ENCODE assay signal across 32 cellular contexts in the genomic region with DNA sequence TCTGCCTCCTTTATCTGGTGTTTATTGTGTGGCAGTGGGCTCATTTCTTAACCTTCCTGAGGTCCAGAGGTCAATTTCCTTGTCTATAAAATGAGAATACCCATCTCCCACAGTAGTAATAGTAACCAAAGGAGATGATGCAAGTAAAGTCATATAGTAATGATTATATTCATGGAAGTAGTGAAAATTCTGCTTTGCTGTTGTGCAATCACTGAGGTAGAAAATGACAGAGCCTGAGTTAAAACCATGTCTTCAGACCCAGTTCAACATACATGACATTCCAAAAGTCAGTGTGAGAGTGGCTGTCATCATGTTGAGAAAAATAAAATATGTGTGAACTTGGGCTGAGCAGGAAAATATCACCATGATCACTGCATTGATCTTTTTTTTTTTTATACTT. TPM values are rescaled to one million over a fixed set of nuclear protein-coding genes. Genes with fewer than 3 reads are reported as not detected.
"Had no signal": no experiment of that assay in that cellular context is flagged by ENCODE, and none has a peak within 500 bp of the region (broad histone marks: within the 10 kb centered on the region; RNA-seq: fewer than 3 reads in every experiment).

No MANE protein-coding gene starts in this region.

- H3K36me3 Mint-ChIP-seq: activated naive CD8-positive, alpha-beta T cell had no signal

- H3K4me3 Mint-ChIP-seq: activated CD4-positive, alpha-beta memory T cell treated with anti-CD3 and anti-CD28 coated beads, Interleukin-2, amount 10 ng/mL, durations not matched to agents 7 days and 5 days; activated CD4-positive, alpha-beta T cell treated with anti-CD3 and anti-CD28 coated beads, Interleukin-2, amount 10 ng/mL, durations not matched to agents 7 days and 5 days; activated naive CD8-positive, alpha-beta T cell; activated T-cell treated with anti-CD3 and anti-CD28 coated beads, Interleukin-2, amount 50 U/mL, for 24 hours; activated T-cell treated with anti-CD3 and anti-CD28 coated beads, Interleukin-2, amount 50 U/mL, for 72 hours; effector memory CD8-positive, alpha-beta T cell had no signal

- H3K27ac Mint-ChIP-seq: activated CD4-positive, alpha-beta memory T cell treated with anti-CD3 and anti-CD28 coated beads, Interleukin-2, amount 10 ng/mL, durations not matched to agents 7 days and 5 days; activated CD4-positive, alpha-beta T cell treated with anti-CD3 and anti-CD28 coated beads, Interleukin-2, amount 10 ng/mL, durations not matched to agents 7 days and 5 days; activated naive CD8-positive, alpha-beta T cell; activated T-cell treated with anti-CD3 and anti-CD28 coated beads, Interleukin-2, amount 50 U/mL, for 24 hours; activated T-cell treated with anti-CD3 and anti-CD28 coated beads, Interleukin-2, amount 50 U/mL, for 72 hours; effector memory CD8-positive, alpha-beta T cell had no signal

- ATAC-seq: activated T-cell treated with anti-CD3 and anti-CD28 coated beads, Interleukin-2, amount 50 U/mL, for 72 hours; effector memory CD8-positive, alpha-beta T cell; foreskin keratinocyte; gastrocnemius medialis; heart left ventricle had no signal

- DNase-seq: activated CD4-positive, alpha-beta memory T cell treated with anti-CD3 and anti-CD28 coated beads, Interleukin-2, amount 10 ng/mL, durations not matched to agents 7 days and 5 days; activated CD4-positive, alpha-beta T cell treated with anti-CD3 and anti-CD28 coated beads for 4 hours; activated CD4-positive, alpha-beta T cell treated with anti-CD3 and anti-CD28 coated beads, Interleukin-2, amount 10 ng/mL, durations not matched to agents 7 days and 5 days; activated CD4-positive, alpha-beta T cell treated with anti-CD3 and anti-CD28 coated beads, Interleukin-2, amount 50 U/mL, for 4 hours; activated CD4-positive, CD25-positive, alpha-beta regulatory T cell; activated CD4-positive, CD25-positive, alpha-beta regulatory T cell treated with anti-CD3 and anti-CD28 coated beads, Interleukin-2, amount 50 U/mL, for 72 hours; activated CD8-positive, alpha-beta memory T cell treated with anti-CD3 and anti-CD28 coated beads, Interleukin-2, amount 50 U/mL, for 48 hours; activated gamma-delta T cell; activated naive CD4-positive, alpha-beta T cell; activated naive CD4-positive, alpha-beta T cell treated with anti-CD3 and anti-CD28 coated beads, Interleukin-2, amount 50 U/mL, for 16 hours; activated T-cell treated with anti-CD3 and anti-CD28 coated beads for 4 hours; activated T-cell treated with anti-CD3 and anti-CD28 coated beads, Interleukin-2, amount 50 U/mL, for 24 hours; activated T-cell treated with anti-CD3 and anti-CD28 coated beads, Interleukin-2, amount 50 U/mL, for 72 hours; amniotic stem cell; anterior cingulate cortex; caudate nucleus; cortex of kidney; dermis blood vessel endothelial cell; effector CD4-positive, alpha-beta T cell; effector memory CD8-positive, alpha-beta T cell; erythroblast; foreskin keratinocyte; gastrocnemius medialis; glutamatergic neuron; heart left ventricle; T-helper 2 cell had no signal

- H3K27me3 ChIP-seq: foreskin keratinocyte, gastrocnemius medialis had no signal

- FAIRE-seq: astrocyte, colon had no signal

- H3K9me3 Mint-ChIP-seq: activated CD4-positive, alpha-beta memory T cell treated with anti-CD3 and anti-CD28 coated beads, Interleukin-2, amount 10 ng/mL, durations not matched to agents 7 days and 5 days; activated CD4-positive, alpha-beta T cell treated with anti-CD3 and anti-CD28 coated beads, Interleukin-2, amount 10 ng/mL, durations not matched to agents 7 days and 5 days; activated T-cell treated with anti-CD3 and anti-CD28 coated beads, Interleukin-2, amount 50 U/mL, for 24 hours; activated T-cell treated with anti-CD3 and anti-CD28 coated beads, Interleukin-2, amount 50 U/mL, for 72 hours had no signal

- H3K27ac ChIP-seq: esophagus muscularis mucosa, foreskin keratinocyte, gastrocnemius medialis, heart left ventricle had no signal

- H3K4me3 ChIP-seq: esophagus muscularis mucosa, gastrocnemius medialis, heart left ventricle had no signal

- H3K4me1 ChIP-seq: foreskin keratinocyte, gastrocnemius medialis, heart left ventricle had no signal

- H3K9me3 ChIP-seq: esophagus muscularis mucosa, gastrocnemius medialis, heart left ventricle had no signal

- H3K4me1 Mint-ChIP-seq: activated CD4-positive, alpha-beta memory T cell treated with anti-CD3 and anti-CD28 coated beads, Interleukin-2, amount 10 ng/mL, durations not matched to agents 7 days and 5 days; activated CD4-positive, alpha-beta T cell treated with anti-CD3 and anti-CD28 coated beads, Interleukin-2, amount 10 ng/mL, durations not matched to agents 7 days and 5 days had no signal

- H3K27me3 Mint-ChIP-seq: activated CD4-positive, alpha-beta memory T cell treated with anti-CD3 and anti-CD28 coated beads, Interleukin-2, amount 10 ng/mL, durations not matched to agents 7 days and 5 days had no signal

- H3K36me3 ChIP-seq: esophagus muscularis mucosa, gastrocnemius medialis, heart left ventricle had no signal

RNA-seq across cellular contexts. Expression of a gene that starts 0.9 kb away (rescaled TPM):
- total RNA-seq: activated CD4-positive, alpha-beta memory T cell treated with anti-CD3 and anti-CD28 coated beads, Interleukin-2, amount 10 ng/mL, durations not matched to agents 7 days and 5 days; activated CD4-positive, alpha-beta T cell treated with anti-CD3 and anti-CD28 coated beads, Interleukin-2, amount 10 ng/mL, durations not matched to agents 7 days and 5 days; activated T-cell treated with anti-CD3 and anti-CD28 coated beads, Interleukin-2, amount 50 U/mL, for 72 hours; astrocyte; chondrocyte; dermis blood vessel endothelial cell; esophagus muscularis mucosa; foreskin keratinocyte; gastrocnemius medialis; heart left ventricle; T-helper 1 cell treated with Interleukin-12 subunit alpha and Interleukin-12 subunit beta and Interleukin-4 antibody, amounts not matched to agents 30 ng/mL and 1 ng/mL, for 36 hours had no signal
- polyA plus RNA-seq: foreskin keratinocyte, heart left ventricle had no signal

RNA-seq across cellular contexts. Expression of a gene that starts 26.1 kb away (rescaled TPM):
- total RNA-seq: activated CD4-positive, alpha-beta memory T cell treated with anti-CD3 and anti-CD28 coated beads, Interleukin-2, amount 10 ng/mL, durations not matched to agents 7 days and 5 days; activated CD4-positive, alpha-beta T cell treated with anti-CD3 and anti-CD28 coated beads, Interleukin-2, amount 10 ng/mL, durations not matched to agents 7 days and 5 days; activated T-cell treated with anti-CD3 and anti-CD28 coated beads, Interleukin-2, amount 50 U/mL, for 72 hours; astrocyte; chondrocyte; dermis blood vessel endothelial cell; esophagus muscularis mucosa; foreskin keratinocyte; gastrocnemius medialis; T-helper 1 cell treated with Interleukin-12 subunit alpha and Interleukin-12 subunit beta and Interleukin-4 antibody, amounts not matched to agents 30 ng/mL and 1 ng/mL, for 36 hours had no signal
- polyA plus RNA-seq: foreskin keratinocyte had no signal

RNA-seq across cellular contexts. Expression of a gene that starts 51.2 kb away (rescaled TPM):
- total RNA-seq: activated CD4-positive, alpha-beta memory T cell treated with anti-CD3 and anti-CD28 coated beads, Interleukin-2, amount 10 ng/mL, durations not matched to agents 7 days and 5 days; activated CD4-positive, alpha-beta T cell treated with anti-CD3 and anti-CD28 coated beads, Interleukin-2, amount 10 ng/mL, durations not matched to agents 7 days and 5 days; activated T-cell treated with anti-CD3 and anti-CD28 coated beads, Interleukin-2, amount 50 U/mL, for 72 hours; astrocyte; chondrocyte; dermis blood vessel endothelial cell; esophagus muscularis mucosa; foreskin keratinocyte; gastrocnemius medialis; heart left ventricle; T-helper 1 cell treated with Interleukin-12 subunit alpha and Interleukin-12 subunit beta and Interleukin-4 antibody, amounts not matched to agents 30 ng/mL and 1 ng/mL, for 36 hours had no signal
- polyA plus RNA-seq: foreskin keratinocyte, heart left ventricle had no signal

RNA-seq across cellular contexts. Expression of a gene that starts 56.0 kb away (rescaled TPM):
- total RNA-seq: activated CD4-positive, alpha-beta memory T cell treated with anti-CD3 and anti-CD28 coated beads, Interleukin-2, amount 10 ng/mL, durations not matched to agents 7 days and 5 days; activated CD4-positive, alpha-beta T cell treated with anti-CD3 and anti-CD28 coated beads, Interleukin-2, amount 10 ng/mL, durations not matched to agents 7 days and 5 days; activated T-cell treated with anti-CD3 and anti-CD28 coated beads, Interleukin-2, amount 50 U/mL, for 72 hours; astrocyte; foreskin keratinocyte; T-helper 1 cell treated with Interleukin-12 subunit alpha and Interleukin-12 subunit beta and Interleukin-4 antibody, amounts not matched to agents 30 ng/mL and 1 ng/mL, for 36 hours had no signal
- polyA plus RNA-seq: foreskin keratinocyte had no signal
